Comparison of ENCODE assay signal across 8 cellular contexts in the genomic region with DNA sequence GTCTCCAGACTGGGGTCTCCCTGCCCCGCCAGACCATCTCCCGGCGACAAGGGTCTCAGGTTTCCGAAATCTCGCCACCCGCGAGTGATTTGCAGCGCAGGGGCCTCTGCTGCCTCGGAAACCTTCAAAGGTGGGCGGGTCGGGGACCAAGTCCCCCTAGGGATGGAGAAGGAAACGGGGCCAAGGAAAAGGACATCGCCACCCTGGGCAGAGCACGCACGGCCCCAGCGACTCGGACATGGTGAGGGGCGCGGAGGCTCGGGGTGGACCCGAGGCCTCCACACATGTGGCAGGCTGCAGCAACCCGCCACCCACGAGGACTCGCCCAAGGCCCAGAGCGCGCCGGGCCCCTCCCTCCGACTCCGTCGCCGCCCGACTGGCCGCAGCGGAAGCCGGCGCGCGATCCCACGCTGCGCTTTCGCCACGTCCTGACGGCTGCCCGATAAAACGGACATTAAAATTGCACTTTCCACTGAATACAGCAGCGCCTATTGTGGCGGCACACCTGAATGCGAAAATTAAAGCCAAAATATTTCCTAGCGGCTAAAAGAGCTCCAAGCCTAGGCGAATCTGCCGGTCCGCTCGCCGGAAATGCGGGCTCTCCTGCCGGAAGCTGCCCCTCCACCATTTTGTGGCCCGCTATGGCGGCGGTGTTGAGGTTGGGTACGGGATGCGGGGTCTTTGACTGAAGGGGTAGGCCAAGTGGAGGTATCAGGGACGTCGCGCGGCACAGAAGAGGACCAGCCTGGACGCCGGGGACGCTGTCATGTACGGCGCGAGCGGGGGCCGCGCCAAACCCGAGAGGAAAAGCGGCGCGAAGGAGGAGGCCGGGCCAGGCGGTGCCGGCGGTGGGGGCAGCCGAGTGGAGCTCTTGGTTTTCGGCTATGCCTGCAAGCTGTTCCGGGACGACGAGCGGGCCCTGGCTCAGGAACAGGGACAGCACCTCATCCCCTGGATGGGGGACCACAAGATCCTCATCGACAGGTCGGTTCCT. TPM values are rescaled to one million over a fixed set of nuclear protein-coding genes. Genes with fewer than 3 reads are reported as not detected.
DNase-seq lines count a peak whose midpoint lies in the region; ATAC-seq, FAIRE-seq and TF ChIP-seq lines count a peak whose summit lies in the region.

A gene (plus strand): TSS at position 627 of the 994 bp plus-strand sequence. CDS start 140 bp downstream, at position 767.

- peak; percentile 59 for TF ChIP-seq POLR2A in A549 (IDR thresholded peaks at IDR 0.05; ENCODE audit: low read length)

- peaks cover 38% of the 10 kb centered on the region for H3K36me3 Mint-ChIP-seq in activated B cell treated with CpG ODN at 0.5 μM for 24 hours (ENCODE audit: low read depth)

- POLR2A ChIA-PET in A549 (lab: Yijun Ruan, JAX) (interaction anchor here (0.6 to 1.3 kb wide), 4 partner anchors 11 to 74 kb away, joined by 3 to 4 read pairs (median 3); no protein-coding TSS in a partner anchor), activated B cell treated with CpG ODN at 0.5 μM for 24 hours (lab: Charles Lee) (interaction anchor here (0.6 to 1.3 kb wide), 14 partner anchors 10 to 731 kb away, joined by 3 to 15 read pairs (median 4); a partner anchor contains a TSS)

- H3K4me3 ChIP-seq in A549 (peak within 1 kb of the TSS; percentile 88), cardiac fibroblast (replicated peaks in 1 of 2; ENCODE audit: low read depth in 2 of 2, low read length in 2 of 2) (peak within 1 kb of the TSS; percentile 98 to 99)

- H3K27ac Mint-ChIP-seq in activated B cell treated with CpG ODN at 0.5 μM for 24 hours: peak within 1 kb of the TSS; percentile 98

- no peak for TF ChIP-seq RAD21 in A549 (conservative IDR thresholded peaks at IDR 0.05 in 1 of 2, IDR thresholded peaks at IDR 0.05 in 1 of 2)

- peak within 1 kb of the TSS; percentile 93 for H3K4me3 Mint-ChIP-seq in activated B cell treated with CpG ODN at 0.5 μM for 24 hours

- WGBS in A549 (ENCODE audit: missing lambda C conversion rate): 4% methylated on average over 69 of the region's 90 CpGs

- TF ChIP-seq EP300 in A549 (IDR thresholded peaks at IDR 0.05): no peak

- peaks cover 31% of the 10 kb centered on the region for H3K4me1 Mint-ChIP-seq in activated B cell treated with CpG ODN at 0.5 μM for 24 hours

- H3K9me3 ChIP-seq in A549: no peaks in the 10 kb centered on the region

- H3K27me3 Mint-ChIP-seq in activated B cell treated with CpG ODN at 0.5 μM for 24 hours: no peaks in the 10 kb centered on the region

- H3K27ac ChIP-seq in A549: peak within 1 kb of the TSS; percentile 95 to 96

- peak within 1 kb of the TSS; percentile 90 for H3K4me2 ChIP-seq in A549

- DNase-seq in A549 (ENCODE audit: low read depth in 1 of 2, low spot score in 1 of 2) (peak; percentile 81 to 88), NCI-H2171 treated with DMSO at 0.1 percent for 48 hours (lab: John Stamatoyannopoulos, UW) (peak; percentile 82), activated B cell treated with CpG ODN at 0.5 μM for 24 hours (peak; percentile 79), cardiac fibroblast (ENCODE audit: low read depth in 2 of 2) (peak; percentile 87 to 89), islet precursor cell (peak; percentile 88)
- DNase-seq in stimulated activated CD4-positive, alpha-beta T cell treated with anti-CD3 and anti-CD28 coated beads, Interleukin-12 subunit alpha, Interleukin-12 subunit beta, amount 100 ng/mL, for 4 hours: peak; percentile 74

- FAIRE-seq in A549 (lab: Jason Lieb, UNC): no peak

- intact Hi-C loops in activated B cell treated with CpG ODN at 0.5 μM for 24 hours (cut with micrococcal nuclease): loop anchor here (1.0 to 5.0 kb wide), 4 partner anchors 62 to 240 kb away; no protein-coding TSS in a partner anchor

- TF ChIP-seq CTCF in A549 (IDR thresholded peaks at IDR 0.05) (no peak), activated B cell treated with CpG ODN at 0.5 μM for 24 hours (IDR thresholded peaks at IDR 0.05) (no peak), cardiac fibroblast (IDR thresholded peaks at IDR 0.05; ENCODE audit: low read depth, low read length) (no peak)

- ATAC-seq in A549 (peak; percentile 96), GM18517 (IDR thresholded peaks at IDR 0.05; ENCODE audit: unreplicated experiment) (peak; percentile 92), HG03039 (IDR thresholded peaks at IDR 0.05; ENCODE audit: unreplicated experiment) (peak; percentile 89), activated B cell treated with CpG ODN at 0.5 μM for 24 hours (ENCODE audit: low read depth) (peak; percentile 95)

- peaks cover 8% of the 10 kb centered on the region for H3K4me1 ChIP-seq in A549

- no peaks in the 10 kb centered on the region for H3K9me3 Mint-ChIP-seq in activated B cell treated with CpG ODN at 0.5 μM for 24 hours

- CTCF ChIA-PET in A549 (lab: Yijun Ruan, JAX) (interaction anchor here (0.6 to 1.9 kb wide), 2 partner anchors 14 to 18 kb away, joined by 3 to 4 read pairs; no protein-coding TSS in a partner anchor), activated B cell treated with CpG ODN at 0.5 μM for 24 hours (lab: Charles Lee) (interaction anchor here (0.6 kb wide), 1 partner anchor 45 kb away, joined by 3 read pairs; no protein-coding TSS in a partner anchor)

TF ChIP-seq in A549, 52 proteins besides CTCF, POLR2A, EP300 and RAD21 (continues in another document):
- TF ChIP-seq, protein P1, sequence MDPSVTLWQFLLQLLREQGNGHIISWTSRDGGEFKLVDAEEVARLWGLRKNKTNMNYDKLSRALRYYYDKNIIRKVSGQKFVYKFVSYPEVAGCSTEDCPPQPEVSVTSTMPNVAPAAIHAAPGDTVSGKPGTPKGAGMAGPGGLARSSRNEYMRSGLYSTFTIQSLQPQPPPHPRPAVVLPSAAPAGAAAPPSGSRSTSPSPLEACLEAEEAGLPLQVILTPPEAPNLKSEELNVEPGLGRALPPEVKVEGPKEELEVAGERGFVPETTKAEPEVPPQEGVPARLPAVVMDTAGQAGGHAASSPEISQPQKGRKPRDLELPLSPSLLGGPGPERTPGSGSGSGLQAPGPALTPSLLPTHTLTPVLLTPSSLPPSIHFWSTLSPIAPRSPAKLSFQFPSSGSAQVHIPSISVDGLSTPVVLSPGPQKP (IDR thresholded peaks at IDR 0.05; ENCODE audit: low read depth, low read length): 0 out of 2 replicates have a peak, but pooled peaks have one; percentile 3
- TF ChIP-seq, protein P2, sequence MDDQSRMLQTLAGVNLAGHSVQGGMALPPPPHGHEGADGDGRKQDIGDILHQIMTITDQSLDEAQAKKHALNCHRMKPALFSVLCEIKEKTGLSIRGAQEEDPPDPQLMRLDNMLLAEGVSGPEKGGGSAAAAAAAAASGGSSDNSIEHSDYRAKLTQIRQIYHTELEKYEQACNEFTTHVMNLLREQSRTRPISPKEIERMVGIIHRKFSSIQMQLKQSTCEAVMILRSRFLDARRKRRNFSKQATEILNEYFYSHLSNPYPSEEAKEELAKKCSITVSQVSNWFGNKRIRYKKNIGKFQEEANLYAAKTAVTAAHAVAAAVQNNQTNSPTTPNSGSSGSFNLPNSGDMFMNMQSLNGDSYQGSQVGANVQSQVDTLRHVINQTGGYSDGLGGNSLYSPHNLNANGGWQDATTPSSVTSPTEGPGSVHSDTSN (IDR thresholded peaks at IDR 0.05): 0 out of 2 replicates have a peak, but pooled peaks have one; percentile 40
- TF ChIP-seq RFX5 (IDR thresholded peaks at IDR 0.05): peak; percentile 64; the same call in 1 of the 2 replicates
- TF ChIP-seq HOXB13 (CRISPR knock-in tag; IDR thresholded peaks at IDR 0.05; ENCODE audit: low read depth): peak; percentile 88
- TF ChIP-seq, protein P3, sequence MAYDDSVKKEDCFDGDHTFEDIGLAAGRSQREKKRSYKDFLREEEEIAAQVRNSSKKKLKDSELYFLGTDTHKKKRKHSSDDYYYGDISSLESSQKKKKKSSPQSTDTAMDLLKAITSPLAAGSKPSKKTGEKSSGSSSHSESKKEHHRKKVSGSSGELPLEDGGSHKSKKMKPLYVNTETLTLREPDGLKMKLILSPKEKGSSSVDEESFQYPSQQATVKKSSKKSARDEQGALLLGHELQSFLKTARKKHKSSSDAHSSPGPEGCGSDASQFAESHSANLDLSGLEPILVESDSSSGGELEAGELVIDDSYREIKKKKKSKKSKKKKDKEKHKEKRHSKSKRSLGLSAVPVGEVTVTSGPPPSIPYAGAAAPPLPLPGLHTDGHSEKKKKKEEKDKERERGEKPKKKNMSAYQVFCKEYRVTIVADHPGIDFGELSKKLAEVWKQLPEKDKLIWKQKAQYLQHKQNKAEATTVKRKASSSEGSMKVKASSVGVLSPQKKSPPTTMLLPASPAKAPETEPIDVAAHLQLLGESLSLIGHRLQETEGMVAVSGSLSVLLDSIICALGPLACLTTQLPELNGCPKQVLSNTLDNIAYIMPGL (CRISPR knock-in tag; IDR thresholded peaks at IDR 0.05; ENCODE audit: borderline replicate concordance): peak; percentile 84; the same call in 1 of the 2 replicates
- TF ChIP-seq NPAS2 (CRISPR knock-in tag; IDR thresholded peaks at IDR 0.05; ENCODE audit: borderline replicate concordance): no peak
- 0 out of 2 replicates have a peak, but pooled peaks have one; percentile 52 for TF ChIP-seq RNF2 (IDR thresholded peaks at IDR 0.05; ENCODE audit: borderline replicate concordance, low read depth)
- TF ChIP-seq KDM1A (IDR thresholded peaks at IDR 0.05; ENCODE audit: low read depth): no peak
- peak; percentile 53; the same call in 1 of the 2 replicates for TF ChIP-seq TP53 (CRISPR knock-in tag; IDR thresholded peaks at IDR 0.05)

RNA-seq across cellular contexts. Expression of the gene that starts here (rescaled TPM):
- 18.8 and 21.8 TPM in 2 replicates for polyA plus RNA-seq in A549 (2011; rRNA removed)
- polyA plus RNA-seq in A549 (2012; cell fraction: cytosol; rRNA removed): 26.7 and 30.3 TPM in 2 replicates
- polyA plus RNA-seq in A549 (2012; cell fraction: nucleus; rRNA removed): 121 and 170 TPM in 2 replicates
- 22.8 to 23.5 TPM (median 23.3 TPM) in 3 replicates for polyA plus RNA-seq in A549 (2017; fragmentation: RNase III; extraction: RNeasy Plus Mini Kit Qiagen cat#74134 plus additional on column Dnase treatment)
- 20.3 and 27.5 TPM in 2 replicates for polyA minus RNA-seq in A549 (2011; rRNA and poly(A)+ RNA removed)
- total RNA-seq in activated B cell treated with CpG ODN at 0.5 μM for 24 hours: 75.1 and 88.0 TPM in 2 replicates

Comparison
In these comparisons a context has a peak if more than half of its experiments do, and no peak if none do; other contexts are left out.
1. Peak in every context shown above with its lines: DNase-seq, ATAC-seq, H3K4me3 ChIP-seq and H3K27ac ChIP-seq.